Comparison of ENCODE assay signal across 23 cellular contexts in genomic region chr7:791481-791880, GRCh38. TPM values are rescaled to one million over a fixed set of nuclear protein-coding genes. Genes with fewer than 3 reads are reported as not detected.
DNase-seq lines count a peak whose midpoint lies in the region; ATAC-seq and TF ChIP-seq lines count a peak whose summit lies in the region.
"Had no signal": no experiment of that assay in that cellular context is flagged by ENCODE, and none has a peak within 500 bp of the region (broad histone marks: within the 10 kb centered on the region; RNA-seq: fewer than 3 reads in every experiment).

No MANE protein-coding gene starts in this region.

- no peak for DNase-seq in RWPE1 (ENCODE audit: low spot score)
- DNase-seq in dorsolateral prefrontal cortex = no peak
- DNase-seq in nephron progenitor cell = no peak
- DNase-seq in DMS153 (lab: John Stamatoyannopoulos, UW) = no peak
- no peak for DNase-seq in SKM-1 (lab: John Stamatoyannopoulos, UW; ENCODE audit: unreplicated experiment)
- DNase-seq: 8988T; ACHN; AML-193; BE2C; CD4-positive, alpha-beta T cell; DMS 273 treated with DMSO at 0.1 percent for 48 hours; DMS53; DMS79 treated with DMSO at 0.1 percent for 48 hours; GF-D8; GOT3; HFFc6 had no signal

- no peak for TF ChIP-seq CTCF in RWPE1 (conservative IDR thresholded peaks at IDR 0.05; ENCODE audit: low read depth)
- no peak for TF ChIP-seq CTCF in dorsolateral prefrontal cortex (IDR thresholded peaks at IDR 0.05 in 54 of 56, conservative IDR thresholded peaks at IDR 0.05 in 2 of 56; ENCODE audit: low read depth in 1 of 56, partially characterized antibody in 56 of 56)
- no peak for TF ChIP-seq CTCF in nephron progenitor cell (IDR thresholded peaks at IDR 0.05)

- no peak overlapping the region for H3K4me3 Mint-ChIP-seq in nephron progenitor cell
- H3K4me3 Mint-ChIP-seq: CD14-positive monocyte; CD4-positive, alpha-beta T cell; HFFc6 had no signal

- H3K4me1 Mint-ChIP-seq in nephron progenitor cell = no peaks in the 10 kb centered on the region
- H3K4me1 Mint-ChIP-seq: CD14-positive monocyte; CD8-positive, alpha-beta memory T cell had no signal

- intact Hi-C loops in dorsolateral prefrontal cortex (cut with DNase I) = no loop called here

- no peak for ATAC-seq in HG03280 (IDR thresholded peaks at IDR 0.05; ENCODE audit: unreplicated experiment)
- ATAC-seq: A549 had no signal

- H3K9ac ChIP-seq in skeletal muscle tissue (ENCODE audit: low read depth in 1 of 3, low read length in 3 of 3) = no peak overlapping the region
- H3K9ac ChIP-seq: BLaER1 treated with 17β-estradiol and CSF1 and Interleukin-3, amounts not matched to agents 10 nM and 100 nM had no signal

- H3K9me3 Mint-ChIP-seq in nephron progenitor cell = peaks cover 11% of the 10 kb centered on the region
- H3K9me3 Mint-ChIP-seq: CD4-positive, alpha-beta T cell; CD8-positive, alpha-beta memory T cell; HFFc6 had no signal

- H3K27me3 Mint-ChIP-seq in nephron progenitor cell (ENCODE audit: low read depth, poor library complexity) = peaks cover 2% of the 10 kb centered on the region
- H3K27me3 Mint-ChIP-seq: CD4-positive, alpha-beta T cell; CD8-positive, alpha-beta memory T cell had no signal

- CTCF ChIA-PET in RWPE1 (lab: Yijun Ruan, JAX) = interaction anchor here (0.6 to 0.8 kb wide), 3 partner anchors 82 to 352 kb away, joined by 3 read pairs; no protein-coding TSS in a partner anchor

- H3K4me3 ChIP-seq in dorsolateral prefrontal cortex (no peak overlapping the region), skeletal muscle tissue (ENCODE audit: low read length in 3 of 3) (no peak overlapping the region)
- H3K4me3 ChIP-seq: A549; BLaER1 treated with 17β-estradiol and CSF1 and Interleukin-3, amounts not matched to agents 10 nM and 100 nM; HAP-1 had no signal

- no peaks in the 10 kb centered on the region for H3K27me3 ChIP-seq in dorsolateral prefrontal cortex
- H3K27me3 ChIP-seq in skeletal muscle tissue (ENCODE audit: control insufficient read depth in 3 of 3, insufficient read depth in 3 of 3, low read length in 3 of 3) = no peaks in the 10 kb centered on the region
- H3K27me3 ChIP-seq: BE2C; BLaER1 treated with 17β-estradiol and CSF1 and Interleukin-3, amounts not matched to agents 10 nM and 100 nM had no signal

- H3K27ac ChIP-seq in RWPE1 (0 out of 2 replicates have a peak overlapping the region, but pooled peaks have one; percentile 6), dorsolateral prefrontal cortex (peak overlapping the region in 36 of 59 donors; percentile 8 to 82 (median 58)), skeletal muscle tissue (ENCODE audit: low read depth, low read length) (peak overlapping the region; percentile 37)
- H3K27ac ChIP-seq: A549; BLaER1 treated with 17β-estradiol and CSF1 and Interleukin-3, amounts not matched to agents 10 nM and 100 nM had no signal

- no peaks in the 10 kb centered on the region for H3K9me3 ChIP-seq in skeletal muscle tissue (ENCODE audit: control insufficient read depth in 3 of 3, low read length in 3 of 3)
- H3K9me3 ChIP-seq: A549, BE2C, HAP-1 had no signal

- H3K27ac Mint-ChIP-seq in nephron progenitor cell = peak overlapping the region; percentile 36
- H3K27ac Mint-ChIP-seq: CD14-positive monocyte; CD4-positive, alpha-beta T cell; CD8-positive, alpha-beta memory T cell; HFFc6 had no signal

- peaks cover 5 to 25% (median 21%) of the 10 kb centered on the region in 3 donors for H3K4me1 ChIP-seq in skeletal muscle tissue (ENCODE audit: control insufficient read depth in 3 of 3, insufficient read depth in 3 of 3, low read length in 3 of 3)
- H3K4me1 ChIP-seq: A549; BE2C; BLaER1 treated with 17β-estradiol and CSF1 and Interleukin-3, amounts not matched to agents 10 nM and 100 nM; HAP-1 had no signal

- POLR2A ChIA-PET in RWPE1 (lab: Yijun Ruan, JAX; ENCODE audit: low non-redundant PET) = no interaction called here

- H3K36me3 ChIP-seq in skeletal muscle tissue (ENCODE audit: control insufficient read depth in 3 of 3, insufficient read depth in 3 of 3, low read length in 3 of 3) = peaks cover 0 to 3% (median 0%) of the 10 kb centered on the region in 3 donors

- H3K36me3 Mint-ChIP-seq in nephron progenitor cell (ENCODE audit: low read depth) = peaks cover 55% of the 10 kb centered on the region

RNA-seq across cellular contexts. Expression of gene SUN1, which starts 40.8 kb away (rescaled TPM):
- 100 to 1,000 TPM; 114 to 221 (median 159) TPM for total RNA-seq in dorsolateral prefrontal cortex
- total RNA-seq in skeletal muscle tissue = 180 TPM

Comparison
In these comparisons a context has a peak if more than half of its experiments do, and no peak if none do; other contexts are left out.
1. H3K27ac ChIP-seq: peak in every context shown above with its lines; median percentile 58 in dorsolateral prefrontal cortex; 37 in skeletal muscle tissue; 6 in RWPE1.